ENCODE assay signal across 18 cellular contexts in the genomic region with DNA sequence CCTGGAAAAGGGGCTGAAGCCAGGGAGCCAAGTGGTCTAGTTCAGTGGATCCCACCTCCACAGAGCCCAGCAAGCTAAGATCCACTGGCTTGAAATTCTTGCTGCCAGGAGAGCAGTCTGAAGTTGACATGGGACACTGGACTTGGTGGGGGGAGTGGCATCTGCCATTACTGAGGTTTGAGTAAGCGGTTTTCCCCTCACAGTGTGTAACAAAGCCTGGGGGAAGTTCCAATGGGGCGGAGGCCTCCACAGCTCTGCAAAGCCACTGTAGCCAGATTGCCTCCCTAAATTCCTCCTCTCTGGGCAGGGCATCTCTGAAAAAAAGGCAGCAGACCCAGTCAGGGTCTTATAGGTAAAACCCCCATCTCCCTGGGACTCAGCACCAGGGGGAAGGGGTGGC.
"Had no signal": no experiment of that assay in that cellular context is flagged by ENCODE, and none has a peak within 500 bp of the region (broad histone marks: within the 10 kb centered on the region; RNA-seq: fewer than 3 reads in every experiment).

No MANE protein-coding gene starts in this region.

- H3K4me1 ChIP-seq: parathyroid adenoma, right lobe of liver, upper lobe of left lung had no signal

- DNase-seq: activated CD4-positive, alpha-beta T cell treated with anti-CD3 and anti-CD28 coated beads, Interleukin-2, amount 50 U/mL, for 4 hours; activated gamma-delta T cell treated with Interleukin-2 at 50 U/mL for 16 hours; dermis blood vessel endothelial cell; effector memory CD4-positive, alpha-beta T cell; right lobe of liver; small intestine; stimulated activated CD4-positive, alpha-beta T cell treated with anti-CD3 and anti-CD28 coated beads, Interleukin-15, amount 100 ng/mL, for 24 hours; stimulated activated CD4-positive, alpha-beta T cell treated with anti-CD3 and anti-CD28 coated beads, Interleukin-2, amount 100 ng/mL, for 48 hours had no signal

- H3K9me3 ChIP-seq: right lobe of liver, thoracic aorta, upper lobe of left lung had no signal

- H3K4me3 Mint-ChIP-seq: activated naive CD8-positive, alpha-beta T cell; activated T-helper 1 cell treated with anti-CD3 and anti-CD28 coated beads, Interleukin-12 subunit alpha, Interleukin-12 subunit beta, Interleukin-2, Interleukin-4 antibody, amounts not matched to agents 30 ng/mL and 10 ng/mL and 1 ng/mL, durations not matched to agents 14 hours and 24 hours and 36 hours; nephron had no signal

- H3K4me3 ChIP-seq: esophagus muscularis mucosa, right lobe of liver, thoracic aorta, upper lobe of left lung had no signal

- H3K27ac ChIP-seq: esophagus muscularis mucosa, parathyroid adenoma, right lobe of liver, thoracic aorta, upper lobe of left lung had no signal

- ATAC-seq: right lobe of liver had no signal

- H3K27ac Mint-ChIP-seq: activated naive CD8-positive, alpha-beta T cell; activated T-helper 1 cell treated with anti-CD3 and anti-CD28 coated beads, Interleukin-12 subunit alpha, Interleukin-12 subunit beta, Interleukin-2, Interleukin-4 antibody, amounts not matched to agents 30 ng/mL and 10 ng/mL and 1 ng/mL, durations not matched to agents 14 hours and 24 hours and 36 hours; nephron had no signal

- H3K27me3 ChIP-seq: esophagus muscularis mucosa, right lobe of liver, upper lobe of left lung had no signal

- H3K36me3 ChIP-seq: esophagus muscularis mucosa, right lobe of liver, thoracic aorta, upper lobe of left lung had no signal

- FAIRE-seq: bronchial epithelial cell, endothelial cell of umbilical vein, small intestine, TTC549 had no signal

- H3K4me1 Mint-ChIP-seq: nephron had no signal

- H3K9ac ChIP-seq: parathyroid adenoma had no signal
